34 cellular contexts compared by ENCODE assay signal in the genomic region with DNA sequence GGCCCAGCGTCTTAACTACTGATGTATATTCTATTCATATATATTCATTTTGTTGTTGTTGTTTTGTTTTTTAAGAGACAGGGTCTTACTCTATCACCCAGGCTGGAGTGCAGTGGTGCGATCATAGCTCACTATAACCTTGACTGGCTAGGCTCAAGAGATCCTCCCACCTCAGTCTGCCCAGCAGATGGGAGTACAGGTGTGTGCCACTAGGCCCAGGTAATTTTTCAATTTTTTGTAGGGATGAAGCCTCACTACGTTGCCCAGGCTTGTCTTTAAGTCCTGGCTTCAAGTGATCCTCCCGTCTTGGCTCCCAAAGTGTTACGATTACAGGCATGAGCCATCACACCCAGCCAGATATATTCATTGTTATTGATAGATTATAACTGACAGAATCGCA.
"Had no signal": no experiment of that assay in that cellular context is flagged by ENCODE, and none has a peak within 500 bp of the region (broad histone marks: within the 10 kb centered on the region; RNA-seq: fewer than 3 reads in every experiment).

No MANE protein-coding gene starts in this region.

- H3K9me3 ChIP-seq: adrenal gland, body of pancreas, gastroesophageal sphincter had no signal

- H3K36me3 ChIP-seq: adrenal gland, gastroesophageal sphincter had no signal

- H3K4me3 Mint-ChIP-seq: activated CD4-positive, alpha-beta memory T cell treated with anti-CD3 and anti-CD28 coated beads for 36 hours; activated CD4-positive, alpha-beta T cell treated with anti-CD3 and anti-CD28 coated beads for 36 hours; activated CD4-positive, alpha-beta T cell treated with anti-CD3 and anti-CD28 coated beads, Interleukin-2, amount 10 ng/mL, durations not matched to agents 24 days and 14 days; activated CD8-positive, alpha-beta memory T cell treated with anti-CD3 and anti-CD28 coated beads, Interleukin-2, amount 10 ng/mL, durations not matched to agents 7 days and 5 days; activated CD8-positive, alpha-beta T cell treated with anti-CD3 and anti-CD28 coated beads, Interleukin-2, amount 10 ng/mL, durations not matched to agents 7 days and 5 days; activated naive CD4-positive, alpha-beta T cell treated with anti-CD3 and anti-CD28 coated beads for 36 hours; activated naive CD4-positive, alpha-beta T cell treated with anti-CD3 and anti-CD28 coated beads, Interleukin-2, amount 50 U/mL, for 24 hours; activated naive CD8-positive, alpha-beta T cell treated with anti-CD3 and anti-CD28 coated beads for 36 hours; activated naive CD8-positive, alpha-beta T cell treated with anti-CD3 and anti-CD28 coated beads, Interleukin-2, amount 50 U/mL, for 24 hours; activated T-helper 1 cell treated with anti-CD3 and anti-CD28 coated beads, Interleukin-12 subunit alpha, Interleukin-12 subunit beta, Interleukin-2, Interleukin-4 antibody, amounts not matched to agents 30 ng/mL and 10 ng/mL and 1 ng/mL, durations not matched to agents 14 hours and 24 hours and 36 hours; effector memory CD8-positive, alpha-beta T cell; T-helper 17 cell; T-helper 2 cell treated with Interferon-gamma antibody and Interleukin-4, amounts not matched to agents 5 μg/mL and 100 μg/mL, for 36 hours had no signal

- H3K4me1 Mint-ChIP-seq: activated CD4-positive, alpha-beta T cell treated with anti-CD3 and anti-CD28 coated beads for 36 hours; activated CD4-positive, alpha-beta T cell treated with anti-CD3 and anti-CD28 coated beads, Interleukin-2, amount 10 ng/mL, durations not matched to agents 24 days and 14 days; activated CD8-positive, alpha-beta memory T cell treated with anti-CD3 and anti-CD28 coated beads, Interleukin-2, amount 10 ng/mL, durations not matched to agents 7 days and 5 days; activated naive CD4-positive, alpha-beta T cell treated with anti-CD3 and anti-CD28 coated beads, Interleukin-2, amount 50 U/mL, for 24 hours; activated naive CD8-positive, alpha-beta T cell treated with anti-CD3 and anti-CD28 coated beads for 36 hours; activated naive CD8-positive, alpha-beta T cell treated with anti-CD3 and anti-CD28 coated beads, Interleukin-2, amount 50 U/mL, for 24 hours had no signal

- H3K4me3 ChIP-seq: adrenal gland, body of pancreas, gastroesophageal sphincter had no signal

- H3K4me1 ChIP-seq: gastroesophageal sphincter had no signal

- DNase-seq: activated CD4-positive, alpha-beta memory T cell treated with anti-CD3 and anti-CD28 coated beads for 36 hours; activated CD4-positive, alpha-beta T cell treated with anti-CD3 and anti-CD28 coated beads for 36 hours; activated CD4-positive, alpha-beta T cell treated with anti-CD3 and anti-CD28 coated beads, Interleukin-2, amount 10 ng/mL, durations not matched to agents 24 days and 14 days; activated CD4-positive, CD25-positive, alpha-beta regulatory T cell; activated CD4-positive, CD25-positive, alpha-beta regulatory T cell treated with anti-CD3 and anti-CD28 coated beads, Interleukin-2, amount 50 U/mL, for 72 hours; activated CD8-positive, alpha-beta memory T cell treated with anti-CD3 and anti-CD28 coated beads, Interleukin-2, amount 10 ng/mL, durations not matched to agents 7 days and 5 days; activated CD8-positive, alpha-beta memory T cell treated with anti-CD3 and anti-CD28 coated beads, Interleukin-2, amount 50 U/mL, for 4 hours; activated CD8-positive, alpha-beta T cell treated with anti-CD3 and anti-CD28 coated beads, Interleukin-2, amount 10 ng/mL, durations not matched to agents 7 days and 5 days; activated effector memory CD4-positive, alpha-beta T cell treated with anti-CD3 and anti-CD28 coated beads, Interleukin-2, amount 50 U/mL, for 16 hours; activated naive CD4-positive, alpha-beta T cell treated with anti-CD3 and anti-CD28 coated beads for 36 hours; activated naive CD8-positive, alpha-beta T cell treated with anti-CD3 and anti-CD28 coated beads for 36 hours; activated naive CD8-positive, alpha-beta T cell treated with anti-CD3 and anti-CD28 coated beads, Interleukin-2, amount 50 U/mL, for 24 hours; activated T-cell treated with anti-CD3 and anti-CD28 coated beads, Interleukin-2, amount 50 U/mL, for 1 hour; activated T-cell treated with anti-CD3 and anti-CD28 coated beads, Interleukin-2, amount 50 U/mL, for 48 hours; adrenal gland; amygdala; aorta; body of pancreas; caudate nucleus; cortex of kidney; dermis blood vessel endothelial cell; effector CD4-positive, alpha-beta T cell; effector memory CD8-positive, alpha-beta T cell; erythroblast; foreskin melanocyte; head of caudate nucleus; T-helper 1 cell; T-helper 17 cell; T1000 had no signal

- H3K27me3 ChIP-seq: adrenal gland, body of pancreas, gastroesophageal sphincter had no signal

- H3K27ac Mint-ChIP-seq: activated CD4-positive, alpha-beta memory T cell treated with anti-CD3 and anti-CD28 coated beads for 36 hours; activated CD4-positive, alpha-beta T cell treated with anti-CD3 and anti-CD28 coated beads for 36 hours; activated CD4-positive, alpha-beta T cell treated with anti-CD3 and anti-CD28 coated beads, Interleukin-2, amount 10 ng/mL, durations not matched to agents 24 days and 14 days; activated CD8-positive, alpha-beta memory T cell treated with anti-CD3 and anti-CD28 coated beads, Interleukin-2, amount 10 ng/mL, durations not matched to agents 7 days and 5 days; activated CD8-positive, alpha-beta T cell treated with anti-CD3 and anti-CD28 coated beads, Interleukin-2, amount 10 ng/mL, durations not matched to agents 7 days and 5 days; activated naive CD4-positive, alpha-beta T cell treated with anti-CD3 and anti-CD28 coated beads for 36 hours; activated naive CD4-positive, alpha-beta T cell treated with anti-CD3 and anti-CD28 coated beads, Interleukin-2, amount 50 U/mL, for 24 hours; activated naive CD8-positive, alpha-beta T cell treated with anti-CD3 and anti-CD28 coated beads for 36 hours; activated naive CD8-positive, alpha-beta T cell treated with anti-CD3 and anti-CD28 coated beads, Interleukin-2, amount 50 U/mL, for 24 hours; activated T-helper 1 cell treated with anti-CD3 and anti-CD28 coated beads, Interleukin-12 subunit alpha, Interleukin-12 subunit beta, Interleukin-2, Interleukin-4 antibody, amounts not matched to agents 30 ng/mL and 10 ng/mL and 1 ng/mL, durations not matched to agents 14 hours and 24 hours and 36 hours; activated T-helper 2 cell treated with anti-CD3 and anti-CD28 coated beads, Interferon-gamma antibody, Interleukin-2, Interleukin-4, amounts not matched to agents 10 μg/mL and 5 μg/mL and 100 μg/mL, durations not matched to agents 14 hours and 24 hours and 36 hours; effector memory CD8-positive, alpha-beta T cell; T-helper 17 cell; T-helper 2 cell treated with Interferon-gamma antibody and Interleukin-4, amounts not matched to agents 5 μg/mL and 100 μg/mL, for 36 hours had no signal

- H3K36me3 Mint-ChIP-seq: activated CD4-positive, alpha-beta memory T cell treated with anti-CD3 and anti-CD28 coated beads for 36 hours; activated CD8-positive, alpha-beta memory T cell treated with anti-CD3 and anti-CD28 coated beads, Interleukin-2, amount 10 ng/mL, durations not matched to agents 7 days and 5 days; activated naive CD4-positive, alpha-beta T cell treated with anti-CD3 and anti-CD28 coated beads, Interleukin-2, amount 50 U/mL, for 24 hours; activated naive CD8-positive, alpha-beta T cell treated with anti-CD3 and anti-CD28 coated beads for 36 hours had no signal

- H3K9me3 Mint-ChIP-seq: activated CD4-positive, alpha-beta memory T cell treated with anti-CD3 and anti-CD28 coated beads for 36 hours; activated CD4-positive, alpha-beta T cell treated with anti-CD3 and anti-CD28 coated beads, Interleukin-2, amount 10 ng/mL, durations not matched to agents 24 days and 14 days; activated naive CD4-positive, alpha-beta T cell treated with anti-CD3 and anti-CD28 coated beads for 36 hours; activated naive CD4-positive, alpha-beta T cell treated with anti-CD3 and anti-CD28 coated beads, Interleukin-2, amount 50 U/mL, for 24 hours; activated naive CD8-positive, alpha-beta T cell treated with anti-CD3 and anti-CD28 coated beads for 36 hours; activated naive CD8-positive, alpha-beta T cell treated with anti-CD3 and anti-CD28 coated beads, Interleukin-2, amount 50 U/mL, for 24 hours; activated T-helper 1 cell treated with anti-CD3 and anti-CD28 coated beads, Interleukin-12 subunit alpha, Interleukin-12 subunit beta, Interleukin-2, Interleukin-4 antibody, amounts not matched to agents 30 ng/mL and 10 ng/mL and 1 ng/mL, durations not matched to agents 14 hours and 24 hours and 36 hours; activated T-helper 2 cell treated with anti-CD3 and anti-CD28 coated beads, Interferon-gamma antibody, Interleukin-2, Interleukin-4, amounts not matched to agents 10 μg/mL and 5 μg/mL and 100 μg/mL, durations not matched to agents 14 hours and 24 hours and 36 hours; effector memory CD8-positive, alpha-beta T cell; T-helper 2 cell treated with Interferon-gamma antibody and Interleukin-4, amounts not matched to agents 5 μg/mL and 100 μg/mL, for 36 hours had no signal

- H3K27me3 Mint-ChIP-seq: activated CD4-positive, alpha-beta memory T cell treated with anti-CD3 and anti-CD28 coated beads for 36 hours; activated CD4-positive, alpha-beta T cell treated with anti-CD3 and anti-CD28 coated beads for 36 hours; activated CD8-positive, alpha-beta memory T cell treated with anti-CD3 and anti-CD28 coated beads, Interleukin-2, amount 10 ng/mL, durations not matched to agents 7 days and 5 days; activated naive CD4-positive, alpha-beta T cell treated with anti-CD3 and anti-CD28 coated beads, Interleukin-2, amount 50 U/mL, for 24 hours; activated naive CD8-positive, alpha-beta T cell treated with anti-CD3 and anti-CD28 coated beads for 36 hours; activated naive CD8-positive, alpha-beta T cell treated with anti-CD3 and anti-CD28 coated beads, Interleukin-2, amount 50 U/mL, for 24 hours; effector memory CD8-positive, alpha-beta T cell; T-helper 17 cell had no signal

- H3K27ac ChIP-seq: adrenal gland, body of pancreas, gastroesophageal sphincter had no signal

- ATAC-seq: activated CD4-positive, alpha-beta T cell treated with anti-CD3 and anti-CD28 coated beads for 36 hours; activated CD8-positive, alpha-beta memory T cell treated with anti-CD3 and anti-CD28 coated beads, Interleukin-2, amount 10 ng/mL, durations not matched to agents 7 days and 5 days; activated CD8-positive, alpha-beta T cell treated with anti-CD3 and anti-CD28 coated beads, Interleukin-2, amount 10 ng/mL, durations not matched to agents 7 days and 5 days; activated naive CD8-positive, alpha-beta T cell treated with anti-CD3 and anti-CD28 coated beads, Interleukin-2, amount 50 U/mL, for 24 hours; body of pancreas; effector memory CD8-positive, alpha-beta T cell; gastroesophageal sphincter; T-helper 17 cell had no signal
